ENCODE assay signal across 1 cellular context in genomic region chr16:83964684-83965443, GRCh38.
TF ChIP-seq lines count a peak whose summit lies in the region.

No MANE protein-coding gene starts in this region.

TF ChIP-seq in K562, 482 proteins besides CTCF, POLR2A, EP300 and RAD21:
- TF ChIP-seq MAZ (CRISPR knock-in tag; conservative IDR thresholded peaks at IDR 0.05 in 1 of 2, IDR thresholded peaks at IDR 0.05 in 1 of 2) = no peak
- no peak for TF ChIP-seq KLF1 (tag; IDR thresholded peaks at IDR 0.05)
- peak in 1 of 2 experiments; percentile 15; a peak in 1 of 4 replicates for TF ChIP-seq KDM1A (IDR thresholded peaks at IDR 0.05)
- peak; percentile 29 for TF ChIP-seq RBBP5 (IDR thresholded peaks at IDR 0.05; ENCODE audit: borderline replicate concordance, insufficient read depth, low read length, poor library complexity, severe bottlenecking)
- no peak for TF ChIP-seq SUPT5H (IDR thresholded peaks at IDR 0.05)
- no peak for TF ChIP-seq ZNF431 (CRISPR knock-in tag; IDR thresholded peaks at IDR 0.05)
- TF ChIP-seq BCOR (IDR thresholded peaks at IDR 0.05) = peak; percentile 32; the same call in 1 of the 2 replicates
- peak; percentile 34 for TF ChIP-seq RBM25 (IDR thresholded peaks at IDR 0.05; ENCODE audit: low read depth, low read length, severe bottlenecking)
